Comparison of ENCODE assay signal across 16 cellular contexts in the genomic region with DNA sequence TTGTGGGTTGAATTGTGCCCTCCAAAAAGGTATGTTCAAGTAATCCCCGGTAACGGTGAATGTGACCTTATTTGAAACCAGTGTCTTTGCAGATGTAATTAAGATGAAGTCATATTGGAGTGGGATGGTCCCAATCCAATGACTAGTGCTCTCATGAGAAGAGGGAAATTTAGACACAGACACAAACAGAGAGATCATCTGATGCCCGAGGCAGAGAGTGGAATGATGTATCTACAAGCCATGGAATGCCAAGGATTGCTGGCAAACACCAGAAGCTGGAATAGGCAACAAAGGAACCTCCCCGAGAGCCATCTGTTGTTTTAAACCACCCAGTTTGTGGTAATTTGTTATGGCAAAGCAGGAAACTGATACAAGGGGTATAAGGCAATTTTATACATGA. TPM values are rescaled to one million over a fixed set of nuclear protein-coding genes. Genes with fewer than 3 reads are reported as not detected.
A peak's percentile ranks its signal among the peaks of the same experiment; 100 is the strongest.
DNase-seq lines count a peak whose midpoint lies in the region; ATAC-seq and TF ChIP-seq lines count a peak whose summit lies in the region.
"Had no signal": no experiment of that assay in that cellular context is flagged by ENCODE, and none has a peak within 500 bp of the region (broad histone marks: within the 10 kb centered on the region; RNA-seq: fewer than 3 reads in every experiment).

No MANE protein-coding gene starts in this region.

- H3K27ac Mint-ChIP-seq in osteocyte (ENCODE audit: unreplicated experiment): peak overlapping the region; percentile 21

- DNase-seq in Ammon's horn (ENCODE audit: low spot score) (peak; percentile 13), M059J (ENCODE audit: low read depth) (peak; percentile 10), cerebellar cortex (ENCODE audit: low spot score) (peak; percentile 87), osteocyte (ENCODE audit: extremely low spot score, unreplicated experiment) (no peak), foreskin fibroblast (no peak), CD1c-positive myeloid dendritic cell (ENCODE audit: extremely low spot score) (no peak)
- DNase-seq: NCI-H1048, NCI-H146, NCI-H2081 treated with DMSO at 0.1 percent for 48 hours, NCI-H345, Right ventricle myocardium superior had no signal

- ATAC-seq in HG02588 (IDR thresholded peaks at IDR 0.05; ENCODE audit: unreplicated experiment): no peak
- ATAC-seq: GM12878, HCT116, Panc1, SK-N-SH treated with all-trans-retinoic acid at 6 μM for 48 hours had no signal

- TF ChIP-seq CTCF in osteocyte (IDR thresholded peaks at IDR 0.05) (no peak), foreskin fibroblast (IDR thresholded peaks at IDR 0.05; ENCODE audit: low read depth, low read length) (no peak)

- H3K4me3 Mint-ChIP-seq in osteocyte (ENCODE audit: unreplicated experiment): no peak overlapping the region

- H3K4me3 ChIP-seq in foreskin fibroblast (ENCODE audit: low read depth in 1 of 2, low read length in 2 of 2): no peak overlapping the region
- H3K4me3 ChIP-seq: GM12878 had no signal

- no peaks in the 10 kb centered on the region for H3K27me3 Mint-ChIP-seq in osteocyte (ENCODE audit: unreplicated experiment)

- peaks cover 30% of the 10 kb centered on the region for H3K9me3 Mint-ChIP-seq in osteocyte (ENCODE audit: unreplicated experiment)

- H3K36me3 Mint-ChIP-seq in osteocyte (ENCODE audit: unreplicated experiment): peaks cover 26% of the 10 kb centered on the region

- peaks cover 4% of the 10 kb centered on the region for H3K4me1 Mint-ChIP-seq in osteocyte (ENCODE audit: unreplicated experiment)

RNA-seq across cellular contexts. Expression of gene RPS6KA3, which starts 35.1 kb away (rescaled TPM):
- 36.1 and 47.9 TPM in 2 replicates for total RNA-seq in M059J (2014; rRNA removed; shearing (Covaris generic))
- 21.8 TPM in 2 replicates for total RNA-seq in osteocyte

Comparison
In these comparisons a context has a peak if more than half of its experiments do, and no peak if none do; other contexts are left out.
1. DNase-seq: peak in Ammon's horn (single experiment), M059J (single experiment) and cerebellar cortex (single experiment); none in osteocyte (single experiment), foreskin fibroblast (0 of 2) and CD1c-positive myeloid dendritic cell (single experiment).